Comparison of ENCODE assay signal across 28 cellular contexts in the genomic region with DNA sequence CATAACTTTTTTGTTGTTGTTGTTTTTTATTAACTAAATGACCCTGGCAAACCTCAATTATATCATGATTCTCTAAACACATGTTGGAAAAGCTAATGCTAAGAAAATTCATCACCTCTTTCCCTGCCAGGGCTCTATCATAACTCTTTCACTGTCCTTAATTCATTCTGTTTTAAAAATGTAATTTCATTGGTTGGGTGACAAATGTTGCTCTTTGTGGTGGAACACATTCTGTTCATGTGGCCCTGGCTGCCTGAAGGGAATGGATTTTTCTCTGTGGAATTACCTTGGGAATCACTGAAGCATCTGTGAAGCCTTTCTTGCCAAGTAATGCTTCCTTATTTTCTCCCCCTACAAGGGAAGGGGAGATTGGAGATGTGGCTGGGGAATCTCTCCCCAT.
"Had no signal": no experiment of that assay in that cellular context is flagged by ENCODE, and none has a peak within 500 bp of the region (broad histone marks: within the 10 kb centered on the region; RNA-seq: fewer than 3 reads in every experiment).

No MANE protein-coding gene starts in this region.

- H3K4me3 ChIP-seq: adrenal gland, body of pancreas, MG63, Peyer's patch had no signal

- H3K4me1 ChIP-seq: adrenal gland, body of pancreas, Peyer's patch had no signal

- H3K27ac ChIP-seq: adrenal gland, body of pancreas, Peyer's patch, WERI-Rb-1 had no signal

- H3K4me3 Mint-ChIP-seq: activated CD8-positive, alpha-beta T cell treated with anti-CD3 and anti-CD28 coated beads, Interleukin-2, amount 10 ng/mL, durations not matched to agents 7 days and 5 days; activated naive CD4-positive, alpha-beta T cell treated with anti-CD3 and anti-CD28 coated beads for 36 hours; activated T-cell treated with anti-CD3 and anti-CD28 coated beads, Interleukin-2, amount 50 U/mL, for 24 hours had no signal

- DNase-seq: activated CD4-positive, alpha-beta T cell treated with anti-CD3 and anti-CD28 coated beads for 1 hour; activated CD4-positive, alpha-beta T cell treated with anti-CD3 and anti-CD28 coated beads for 48 hours; activated CD4-positive, alpha-beta T cell treated with anti-CD3 and anti-CD28 coated beads, Interleukin-2, amount 50 U/mL, for 4 hours; activated CD4-positive, CD25-positive, alpha-beta regulatory T cell; activated CD8-positive, alpha-beta T cell treated with anti-CD3 and anti-CD28 coated beads, Interleukin-2, amount 10 ng/mL, durations not matched to agents 7 days and 5 days; activated gamma-delta T cell treated with Interleukin-2 at 50 U/mL for 16 hours; activated naive CD4-positive, alpha-beta T cell treated with anti-CD3 and anti-CD28 coated beads for 36 hours; activated T-cell treated with anti-CD3 and anti-CD28 coated beads, Interleukin-2, amount 50 U/mL, for 24 hours; adrenal gland; body of pancreas; central memory CD4-positive, alpha-beta T cell; Kasumi-1; KG1; MG63; NCI-H1048; NCI-H1105 treated with DMSO at 0.1 percent for 48 hours; NCI-H1436; NCI-H1694; NCI-H1930; NCI-H2081 treated with DMSO at 0.1 percent for 48 hours; NCI-H524; NCI-H82; Peyer's patch; RPMI8226; SW 1271; T1000; WERI-Rb-1 had no signal

- H3K36me3 ChIP-seq: adrenal gland, MG63, Peyer's patch, WERI-Rb-1 had no signal

- H3K27ac Mint-ChIP-seq: activated CD8-positive, alpha-beta T cell treated with anti-CD3 and anti-CD28 coated beads, Interleukin-2, amount 10 ng/mL, durations not matched to agents 7 days and 5 days; activated naive CD4-positive, alpha-beta T cell treated with anti-CD3 and anti-CD28 coated beads for 36 hours; activated naive CD4-positive, alpha-beta T cell treated with anti-CD3 and anti-CD28 coated beads, Interleukin-2, amount 50 U/mL, for 72 hours; activated T-cell treated with anti-CD3 and anti-CD28 coated beads, Interleukin-2, amount 50 U/mL, for 24 hours had no signal

- H3K36me3 Mint-ChIP-seq: activated naive CD4-positive, alpha-beta T cell treated with anti-CD3 and anti-CD28 coated beads, Interleukin-2, amount 50 U/mL, for 72 hours had no signal

- H3K27me3 ChIP-seq: adrenal gland, body of pancreas, MG63, Peyer's patch had no signal

- H3K27me3 Mint-ChIP-seq: activated T-cell treated with anti-CD3 and anti-CD28 coated beads, Interleukin-2, amount 50 U/mL, for 24 hours had no signal

- ATAC-seq: activated CD8-positive, alpha-beta T cell treated with anti-CD3 and anti-CD28 coated beads, Interleukin-2, amount 10 ng/mL, durations not matched to agents 7 days and 5 days; activated naive CD4-positive, alpha-beta T cell treated with anti-CD3 and anti-CD28 coated beads, Interleukin-2, amount 50 U/mL, for 72 hours; body of pancreas had no signal

- H3K9me3 ChIP-seq: adrenal gland, body of pancreas, MG63, Peyer's patch had no signal
